In the genomic region with DNA sequence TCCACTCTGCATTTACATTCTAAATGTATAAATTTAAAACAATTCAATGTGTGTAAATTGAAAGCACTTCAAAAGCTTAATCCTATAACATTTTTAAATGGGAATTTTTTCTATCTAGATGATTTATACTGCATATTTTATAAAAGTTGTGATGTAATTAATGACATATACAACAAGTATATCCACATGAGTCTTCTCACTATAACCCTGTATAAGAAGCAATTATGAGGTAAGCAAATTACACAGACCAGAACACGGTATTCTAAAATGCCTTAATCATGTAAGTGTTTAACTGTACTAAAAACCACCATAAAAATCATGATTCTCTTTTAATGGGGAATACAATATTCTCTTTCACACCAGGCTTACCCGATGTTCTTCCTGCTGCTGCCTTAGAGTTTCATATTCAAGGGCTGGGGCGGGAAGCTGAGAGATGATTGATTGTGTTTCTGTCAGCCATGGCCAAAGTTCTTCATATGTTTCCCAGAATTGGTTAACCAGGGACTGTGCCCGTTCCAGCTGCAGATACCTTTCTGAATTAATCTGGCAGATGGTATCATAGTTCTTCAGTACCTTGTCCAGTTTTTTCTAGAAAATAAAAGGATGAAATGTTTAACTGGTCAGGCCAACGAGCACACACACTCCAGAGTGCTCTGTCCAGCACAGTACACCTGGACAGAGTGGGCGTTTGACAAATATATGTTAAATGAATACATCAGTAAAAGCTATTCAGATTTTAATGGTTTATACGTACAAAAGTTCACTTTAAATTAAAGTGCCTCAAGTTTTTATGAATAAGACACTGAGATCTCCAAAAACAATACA, we compare ENCODE assay signal across 17 cellular contexts.
DNase-seq lines count a peak whose midpoint lies in the region; ATAC-seq, FAIRE-seq and TF ChIP-seq lines count a peak whose summit lies in the region.
"Had no signal": no experiment of that assay in that cellular context is flagged by ENCODE, and none has a peak within 500 bp of the region (broad histone marks: within the 10 kb centered on the region; RNA-seq: fewer than 3 reads in every experiment).

No MANE protein-coding gene starts in this region.

- H3K27ac ChIP-seq in heart left ventricle: peak overlapping the region in 10 of 12 donors; percentile 16 to 74 (median 60)
- peak overlapping the region in 5 of 10 donors; percentile 37 to 59 (median 50) for H3K27ac ChIP-seq in heart right ventricle
- peak overlapping the region; percentile 23 to 82 (median 60) for H3K27ac ChIP-seq in right lobe of liver
- peak overlapping the region; percentile 54 to 100 for H3K27ac ChIP-seq in uterus
- H3K27ac ChIP-seq: WERI-Rb-1 had no signal

- TF ChIP-seq CTCF in heart left ventricle (IDR thresholded peaks at IDR 0.05) (no peak), heart right ventricle (IDR thresholded peaks at IDR 0.05) (no peak), right lobe of liver (IDR thresholded peaks at IDR 0.05) (no peak), uterus (IDR thresholded peaks at IDR 0.05) (no peak), foreskin fibroblast (IDR thresholded peaks at IDR 0.05; ENCODE audit: low read depth, low read length) (no peak)

- FAIRE-seq in urothelium cell line (lab: Jason Lieb, UNC): no peak

- H3K4me3 ChIP-seq in heart left ventricle (no peak overlapping the region), heart right ventricle (no peak overlapping the region), right lobe of liver (no peak overlapping the region), uterus (no peak overlapping the region), foreskin fibroblast (ENCODE audit: low read depth in 1 of 2, low read length in 2 of 2) (no peak overlapping the region)

- ATAC-seq in heart left ventricle (no peak), heart right ventricle (no peak), right lobe of liver (peak; percentile 52 to 81 (median 62)), HG03175 (IDR thresholded peaks at IDR 0.05; ENCODE audit: unreplicated experiment) (no peak)
- ATAC-seq: natural killer cell, PC-3 had no signal

- intact Hi-C loops in heart left ventricle (cut with DNase I): no loop called here
- intact Hi-C loops in heart right ventricle (cut with DNase I): no loop called here
- intact Hi-C loops in right lobe of liver (cut with DNase I): no loop called here
- intact Hi-C loops in uterus (cut with DNase I; ENCODE audit: low total_unique reads): no loop called here

- no peak for TF ChIP-seq POLR2A in heart left ventricle (IDR thresholded peaks at IDR 0.05)
- TF ChIP-seq POLR2A in right lobe of liver (IDR thresholded peaks at IDR 0.05): no peak
- TF ChIP-seq POLR2A in uterus (IDR thresholded peaks at IDR 0.05): no peak

- H3K27me3 ChIP-seq in heart left ventricle (no peaks in the 10 kb centered on the region), heart right ventricle (no peaks in the 10 kb centered on the region), right lobe of liver (no peaks in the 10 kb centered on the region), uterus (no peaks in the 10 kb centered on the region)

- H3K9me3 ChIP-seq in heart left ventricle: no peaks in the 10 kb centered on the region
- no peaks in the 10 kb centered on the region for H3K9me3 ChIP-seq in heart right ventricle
- no peaks in the 10 kb centered on the region for H3K9me3 ChIP-seq in right lobe of liver
- no peaks in the 10 kb centered on the region for H3K9me3 ChIP-seq in uterus

- H3K4me1 ChIP-seq in heart left ventricle: peaks cover 0 to 71% (median 31%) of the 10 kb centered on the region in 12 donors
- H3K4me1 ChIP-seq in heart right ventricle: peaks cover 0 to 69% (median 36%) of the 10 kb centered on the region in 9 donors
- peaks cover 0 to 84% (median 29%) of the 10 kb centered on the region in 4 donors for H3K4me1 ChIP-seq in right lobe of liver
- H3K4me1 ChIP-seq in uterus: peaks cover 9 to 26% of the 10 kb centered on the region in 2 donors

- DNase-seq in heart left ventricle: no peak
- DNase-seq in heart right ventricle: no peak
- peak; percentile 79 for DNase-seq in SHP77 treated with DMSO at 0.1 percent for 48 hours (lab: John Stamatoyannopoulos, UW)
- peak in 2 of 3 donors; percentile 25 to 64 for DNase-seq in right lobe of liver
- DNase-seq in uterus: no peak
- DNase-seq in urothelium cell line (ENCODE audit: low spot score): no peak
- DNase-seq in foreskin fibroblast: no peak
- DNase-seq: activated CD8-positive, alpha-beta memory T cell treated with anti-CD3 and anti-CD28 coated beads for 24 hours; COR-L47; left ventricle myocardium superior; MM.1S; natural killer cell; NCI-H345; PC-3; SW 1271; WERI-Rb-1 had no signal

- H3K36me3 ChIP-seq in heart left ventricle (peaks cover 0 to 92% (median 28%) of the 10 kb centered on the region in 9 donors), heart right ventricle (peaks cover 0 to 98% (median 29%) of the 10 kb centered on the region in 9 donors), right lobe of liver (peaks cover 0 to 3% (median 0%) of the 10 kb centered on the region in 4 donors), uterus (no peaks in the 10 kb centered on the region)

- 76 to 84% (median 82%) methylated on average over 7 of the region's 7 CpGs for WGBS in heart left ventricle, 4 donors
- 77 to 82% methylated on average over 7 of the region's 7 CpGs for WGBS in heart right ventricle, 2 donors
- WGBS in right lobe of liver (ENCODE audit: insufficient coverage, low coverage, low lambda C conversion rate, missing lambda C conversion rate): 27% methylated on average over 7 of the region's 7 CpGs

Comparison
In these comparisons a context has a peak if more than half of its experiments do, and no peak if none do; other contexts are left out.
1. ATAC-seq: peak in right lobe of liver (4 of 4); none in heart left ventricle (0 of 4), heart right ventricle (0 of 8) and HG03175 (single experiment).
2. DNase-seq: peak in SHP77 treated with DMSO at 0.1 percent for 48 hours (single experiment) and right lobe of liver (2 of 3); none in heart left ventricle (0 of 5), heart right ventricle (0 of 2), uterus (0 of 2), urothelium cell line (single experiment) and foreskin fibroblast (0 of 2).